ENCODE assay signal across 15 cellular contexts in the genomic region with DNA sequence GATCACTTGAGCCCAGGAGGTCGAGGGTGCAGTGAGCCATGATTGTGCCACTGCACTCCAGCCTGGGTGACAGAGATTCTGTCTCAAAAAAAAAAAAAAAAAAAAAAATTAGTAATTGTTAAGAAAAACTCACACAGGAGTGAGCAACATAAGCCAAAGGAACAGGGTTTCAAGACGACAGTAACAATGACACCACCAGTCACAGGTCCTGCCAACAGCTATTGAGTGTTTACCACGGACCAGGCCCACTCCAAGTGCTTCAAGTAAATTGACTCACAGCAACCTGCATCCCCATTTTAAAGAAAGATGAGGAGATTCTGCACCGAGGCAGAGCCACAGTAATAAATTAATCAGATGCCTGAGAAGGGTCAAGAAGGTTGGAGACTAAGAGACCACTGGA.
DNase-seq lines count a peak whose midpoint lies in the region; ATAC-seq and TF ChIP-seq lines count a peak whose summit lies in the region.
"Had no signal": no experiment of that assay in that cellular context is flagged by ENCODE, and none has a peak within 500 bp of the region (broad histone marks: within the 10 kb centered on the region; RNA-seq: fewer than 3 reads in every experiment).

No MANE protein-coding gene starts in this region.

- BruUV-seq in Calu3 (replicated peaks; lab: Mats Ljungman, UMichigan) = no TSS peak

- H3K9me3 ChIP-seq in AG04450 (ENCODE audit: control insufficient read depth, insufficient read depth, low read length) = no peaks in the 10 kb centered on the region
- H3K9me3 ChIP-seq: HAP-1, Peyer's patch had no signal

- no peak overlapping the region for H3K27ac Mint-ChIP-seq in activated CD4-positive, alpha-beta memory T cell treated with anti-CD3 and anti-CD28 coated beads for 36 hours
- no peak overlapping the region for H3K27ac Mint-ChIP-seq in activated CD4-positive, alpha-beta memory T cell treated with anti-CD3 and anti-CD28 coated beads, Interleukin-2, amount 10 ng/mL, durations not matched to agents 7 days and 5 days
- H3K27ac Mint-ChIP-seq in activated T-helper 1 cell treated with anti-CD3 and anti-CD28 coated beads, Interleukin-12 subunit alpha, Interleukin-12 subunit beta, Interleukin-2, Interleukin-4 antibody, amounts not matched to agents 30 ng/mL and 10 ng/mL and 1 ng/mL, durations not matched to agents 14 hours and 24 hours and 36 hours = peak overlapping the region; percentile 16
- peak overlapping the region; percentile 81 for H3K27ac Mint-ChIP-seq in memory B cell
- H3K27ac Mint-ChIP-seq in Calu3 (ENCODE audit: unreplicated experiment) = no peak overlapping the region

- no peaks in the 10 kb centered on the region for H3K36me3 Mint-ChIP-seq in activated CD4-positive, alpha-beta memory T cell treated with anti-CD3 and anti-CD28 coated beads for 36 hours
- peaks cover 9% of the 10 kb centered on the region for H3K36me3 Mint-ChIP-seq in activated CD4-positive, alpha-beta memory T cell treated with anti-CD3 and anti-CD28 coated beads, Interleukin-2, amount 10 ng/mL, durations not matched to agents 7 days and 5 days (ENCODE audit: low read depth)
- peaks cover 6% of the 10 kb centered on the region for H3K36me3 Mint-ChIP-seq in activated T-helper 1 cell treated with anti-CD3 and anti-CD28 coated beads, Interleukin-12 subunit alpha, Interleukin-12 subunit beta, Interleukin-2, Interleukin-4 antibody, amounts not matched to agents 30 ng/mL and 10 ng/mL and 1 ng/mL, durations not matched to agents 14 hours and 24 hours and 36 hours (ENCODE audit: low read depth)
- H3K36me3 Mint-ChIP-seq in memory B cell = peaks cover 10% of the 10 kb centered on the region
- no peaks in the 10 kb centered on the region for H3K36me3 Mint-ChIP-seq in Calu3 (ENCODE audit: insufficient read depth, unreplicated experiment)
- H3K36me3 Mint-ChIP-seq: CD14-positive monocyte had no signal

- no peaks in the 10 kb centered on the region for H3K9me3 Mint-ChIP-seq in activated CD4-positive, alpha-beta memory T cell treated with anti-CD3 and anti-CD28 coated beads for 36 hours
- H3K9me3 Mint-ChIP-seq in activated CD4-positive, alpha-beta memory T cell treated with anti-CD3 and anti-CD28 coated beads, Interleukin-2, amount 10 ng/mL, durations not matched to agents 7 days and 5 days = no peaks in the 10 kb centered on the region
- no peaks in the 10 kb centered on the region for H3K9me3 Mint-ChIP-seq in activated T-helper 1 cell treated with anti-CD3 and anti-CD28 coated beads, Interleukin-12 subunit alpha, Interleukin-12 subunit beta, Interleukin-2, Interleukin-4 antibody, amounts not matched to agents 30 ng/mL and 10 ng/mL and 1 ng/mL, durations not matched to agents 14 hours and 24 hours and 36 hours
- H3K9me3 Mint-ChIP-seq in memory B cell (peaks cover 1% of the 10 kb centered on the region), Calu3 (ENCODE audit: low read depth, unreplicated experiment) (no peaks in the 10 kb centered on the region)

- peak overlapping the region; percentile 47 for H3K27ac ChIP-seq in AG04450 (ENCODE audit: low read depth, low read length)
- H3K27ac ChIP-seq: Peyer's patch had no signal

- POLR2A ChIA-PET in activated CD4-positive, alpha-beta memory T cell treated with anti-CD3 and anti-CD28 coated beads for 36 hours (lab: Charles Lee) = no interaction called here
- POLR2A ChIA-PET in activated CD4-positive, alpha-beta memory T cell treated with anti-CD3 and anti-CD28 coated beads, Interleukin-2, amount 10 ng/mL, durations not matched to agents 7 days and 5 days (lab: Charles Lee) = no interaction called here
- POLR2A ChIA-PET in AG04450 (lab: Yijun Ruan, JAX) = interaction anchor here (0.7 kb wide), 1 partner anchor 192 kb away, joined by 3 read pairs; no protein-coding TSS in a partner anchor

- CTCF ChIA-PET in activated CD4-positive, alpha-beta memory T cell treated with anti-CD3 and anti-CD28 coated beads for 36 hours (lab: Charles Lee) = no interaction called here
- CTCF ChIA-PET in activated CD4-positive, alpha-beta memory T cell treated with anti-CD3 and anti-CD28 coated beads, Interleukin-2, amount 10 ng/mL, durations not matched to agents 7 days and 5 days (lab: Charles Lee) = no interaction called here
- CTCF ChIA-PET in AG04450 (lab: Charles Lee) = no interaction called here
- CTCF ChIA-PET in Calu3 (lab: Charles Lee) = no interaction called here

- H3K4me3 Mint-ChIP-seq in activated CD4-positive, alpha-beta memory T cell treated with anti-CD3 and anti-CD28 coated beads for 36 hours = no peak overlapping the region
- H3K4me3 Mint-ChIP-seq in activated CD4-positive, alpha-beta memory T cell treated with anti-CD3 and anti-CD28 coated beads, Interleukin-2, amount 10 ng/mL, durations not matched to agents 7 days and 5 days = no peak overlapping the region
- H3K4me3 Mint-ChIP-seq in activated T-helper 1 cell treated with anti-CD3 and anti-CD28 coated beads, Interleukin-12 subunit alpha, Interleukin-12 subunit beta, Interleukin-2, Interleukin-4 antibody, amounts not matched to agents 30 ng/mL and 10 ng/mL and 1 ng/mL, durations not matched to agents 14 hours and 24 hours and 36 hours = no peak overlapping the region
- H3K4me3 Mint-ChIP-seq in memory B cell = no peak overlapping the region
- no peak overlapping the region for H3K4me3 Mint-ChIP-seq in Calu3 (ENCODE audit: low read depth, unreplicated experiment)
- H3K4me3 Mint-ChIP-seq: CD14-positive monocyte had no signal

- no peak for ATAC-seq in memory B cell (ENCODE audit: low read depth)

- peak; percentile 37 for DNase-seq in activated CD4-positive, alpha-beta memory T cell treated with anti-CD3 and anti-CD28 coated beads for 36 hours
- no peak for DNase-seq in activated CD4-positive, alpha-beta memory T cell treated with anti-CD3 and anti-CD28 coated beads, Interleukin-2, amount 10 ng/mL, durations not matched to agents 7 days and 5 days
- no peak for DNase-seq in AG04450 (ENCODE audit: low read depth, low spot score)
- no peak for DNase-seq in activated T-helper 1 cell treated with anti-CD3 and anti-CD28 coated beads, Interleukin-12 subunit alpha, Interleukin-12 subunit beta, Interleukin-2, Interleukin-4 antibody, amounts not matched to agents 30 ng/mL and 10 ng/mL and 1 ng/mL, durations not matched to agents 14 hours and 24 hours and 36 hours (ENCODE audit: low spot score)
- no peak for DNase-seq in memory B cell (ENCODE audit: low spot score in 2 of 2)
- DNase-seq in GDM1 (lab: John Stamatoyannopoulos, UW) = no peak
- no peak for DNase-seq in Calu3
- DNase-seq in central memory CD4-positive, alpha-beta T cell = no peak
- DNase-seq: MM.1S, NCI-H1092 treated with DMSO at 0.1 percent for 48 hours, NCI-H510A treated with DMSO at 0.1 percent for 48 hours, Peyer's patch had no signal

- no peaks in the 10 kb centered on the region for H3K27me3 Mint-ChIP-seq in activated CD4-positive, alpha-beta memory T cell treated with anti-CD3 and anti-CD28 coated beads for 36 hours
- no peaks in the 10 kb centered on the region for H3K27me3 Mint-ChIP-seq in activated CD4-positive, alpha-beta memory T cell treated with anti-CD3 and anti-CD28 coated beads, Interleukin-2, amount 10 ng/mL, durations not matched to agents 7 days and 5 days
- peaks cover 2% of the 10 kb centered on the region for H3K27me3 Mint-ChIP-seq in activated T-helper 1 cell treated with anti-CD3 and anti-CD28 coated beads, Interleukin-12 subunit alpha, Interleukin-12 subunit beta, Interleukin-2, Interleukin-4 antibody, amounts not matched to agents 30 ng/mL and 10 ng/mL and 1 ng/mL, durations not matched to agents 14 hours and 24 hours and 36 hours (ENCODE audit: insufficient read depth)
- H3K27me3 Mint-ChIP-seq in memory B cell (no peaks in the 10 kb centered on the region), Calu3 (ENCODE audit: unreplicated experiment) (no peaks in the 10 kb centered on the region)
- H3K27me3 Mint-ChIP-seq: IgD-negative memory B cell had no signal

- peaks cover 11% of the 10 kb centered on the region for H3K4me1 Mint-ChIP-seq in activated CD4-positive, alpha-beta memory T cell treated with anti-CD3 and anti-CD28 coated beads for 36 hours (ENCODE audit: low read depth)
- peaks cover 18% of the 10 kb centered on the region for H3K4me1 Mint-ChIP-seq in activated CD4-positive, alpha-beta memory T cell treated with anti-CD3 and anti-CD28 coated beads, Interleukin-2, amount 10 ng/mL, durations not matched to agents 7 days and 5 days
- peaks cover 34% of the 10 kb centered on the region for H3K4me1 Mint-ChIP-seq in activated T-helper 1 cell treated with anti-CD3 and anti-CD28 coated beads, Interleukin-12 subunit alpha, Interleukin-12 subunit beta, Interleukin-2, Interleukin-4 antibody, amounts not matched to agents 30 ng/mL and 10 ng/mL and 1 ng/mL, durations not matched to agents 14 hours and 24 hours and 36 hours (ENCODE audit: low read depth)
- H3K4me1 Mint-ChIP-seq in memory B cell (peaks cover 19% of the 10 kb centered on the region), Calu3 (ENCODE audit: low read depth, unreplicated experiment) (no peaks in the 10 kb centered on the region)

- TF ChIP-seq CTCF in AG04450 (IDR thresholded peaks at IDR 0.05; ENCODE audit: low read depth, low read length) = no peak
- TF ChIP-seq CTCF in Calu3 (IDR thresholded peaks at IDR 0.05; ENCODE audit: unreplicated experiment) = no peak

- H3K27me3 ChIP-seq in AG04450 (ENCODE audit: control insufficient read depth, insufficient read depth, low read length) = no peaks in the 10 kb centered on the region
- H3K27me3 ChIP-seq: Peyer's patch had no signal

- intact Hi-C loops in activated CD4-positive, alpha-beta memory T cell treated with anti-CD3 and anti-CD28 coated beads for 36 hours (cut with micrococcal nuclease) = no loop called here
- intact Hi-C loops in activated T-helper 1 cell treated with anti-CD3 and anti-CD28 coated beads, Interleukin-12 subunit alpha, Interleukin-12 subunit beta, Interleukin-2, Interleukin-4 antibody, amounts not matched to agents 30 ng/mL and 10 ng/mL and 1 ng/mL, durations not matched to agents 14 hours and 24 hours and 36 hours (cut with micrococcal nuclease) = no loop called here
- intact Hi-C loops in Calu3 (cut with micrococcal nuclease; ENCODE audit: unreplicated experiment) = no loop called here

- no peak overlapping the region for H3K4me3 ChIP-seq in AG04450 (ENCODE audit: low read depth, low read length)
- H3K4me3 ChIP-seq: HAP-1, Peyer's patch had no signal

Comparison
In these comparisons a context has a peak if more than half of its experiments do, and no peak if none do; other contexts are left out.
1. H3K27ac Mint-ChIP-seq: peak in activated T-helper 1 cell treated with anti-CD3 and anti-CD28 coated beads, Interleukin-12 subunit alpha, Interleukin-12 subunit beta, Interleukin-2, Interleukin-4 antibody, amounts not matched to agents 30 ng/mL and 10 ng/mL and 1 ng/mL, durations not matched to agents 14 hours and 24 hours and 36 hours (single experiment) and memory B cell (single experiment); none in activated CD4-positive, alpha-beta memory T cell treated with anti-CD3 and anti-CD28 coated beads for 36 hours (single experiment), activated CD4-positive, alpha-beta memory T cell treated with anti-CD3 and anti-CD28 coated beads, Interleukin-2, amount 10 ng/mL, durations not matched to agents 7 days and 5 days (single experiment) and Calu3 (single experiment).